In the genomic region with DNA sequence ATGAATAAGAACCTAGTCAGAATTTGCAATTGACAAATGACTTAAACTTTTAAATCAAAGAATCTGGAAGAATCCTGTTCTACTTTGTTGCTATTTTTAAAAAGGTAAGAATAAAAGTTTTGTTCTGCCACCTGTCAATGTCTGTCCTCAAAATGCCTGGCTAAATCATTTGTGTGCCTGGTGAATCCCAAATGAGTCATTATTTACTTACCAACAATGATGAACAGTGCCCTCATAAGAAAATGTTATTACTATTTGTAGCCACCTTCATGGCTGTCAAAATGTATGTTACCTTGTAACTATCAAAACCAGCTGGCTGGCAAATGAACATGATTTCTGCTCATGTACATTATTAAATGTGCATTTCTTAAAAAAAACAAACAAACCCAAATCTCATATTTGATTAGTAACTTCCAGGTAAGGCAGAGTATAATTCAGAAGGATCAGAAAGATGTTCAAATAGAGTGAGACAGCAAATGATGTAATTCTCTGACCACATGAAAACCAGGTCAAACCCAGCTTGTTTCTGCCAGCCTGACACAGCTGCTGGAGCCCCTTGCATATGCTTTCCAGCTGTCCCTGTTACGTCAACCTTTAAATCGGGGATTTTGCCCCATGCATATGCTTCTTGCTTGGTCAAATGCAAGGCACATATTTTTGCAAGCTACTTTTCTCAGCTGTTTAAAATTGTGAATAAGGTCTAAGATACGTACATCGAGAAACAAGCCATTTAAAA, we compare ENCODE assay signal across 17 cellular contexts.
DNase-seq lines count a peak whose midpoint lies in the region; ATAC-seq and TF ChIP-seq lines count a peak whose summit lies in the region.
"Had no signal": no experiment of that assay in that cellular context is flagged by ENCODE, and none has a peak within 500 bp of the region (broad histone marks: within the 10 kb centered on the region; RNA-seq: fewer than 3 reads in every experiment).

No MANE protein-coding gene starts in this region.

- TF ChIP-seq CTCF in KMS-11 (conservative IDR thresholded peaks at IDR 0.05; ENCODE audit: low read depth, low read length) (no peak), tibial nerve (IDR thresholded peaks at IDR 0.05) (no peak)

- peak overlapping the region; percentile 30; the same call in 1 of the 2 replicates for H3K4me2 ChIP-seq in KMS-11
- no peak overlapping the region for H3K4me2 ChIP-seq in mesenchymal stem cell (ENCODE audit: low read length, poor library complexity, severe bottlenecking)

- DNase-seq in DMS53 (lab: John Stamatoyannopoulos, UW) (peak; percentile 92), amniotic epithelial cell (ENCODE audit: low read depth) (peak; percentile 21), mesenchymal stem cell (peak; percentile 18), tibial nerve (ENCODE audit: low spot score in 2 of 2) (no peak), kidney glomerular epithelial cell (lab: John Stamatoyannopoulos, UW) (no peak)
- DNase-seq: activated naive CD4-positive, alpha-beta T cell treated with Interleukin-2 at 50 U/mL for 16 hours; effector memory CD8-positive, alpha-beta T cell; EL; NCI-H1092; NCI-H345; ovary; stimulated activated CD4-positive, alpha-beta T cell treated with anti-CD3 and anti-CD28 coated beads, Interleukin-15, amount 100 ng/mL, for 24 hours had no signal

- H2BK15ac ChIP-seq in mesenchymal stem cell (ENCODE audit: low read depth, poor library complexity, severe bottlenecking) = no peak overlapping the region

- no peak overlapping the region for H3K23ac ChIP-seq in mesenchymal stem cell (ENCODE audit: low read length in 2 of 2)

- H3K79me1 ChIP-seq in mesenchymal stem cell (replicated peaks; ENCODE audit: low read length, poor library complexity, severe bottlenecking) = no peaks in the 10 kb centered on the region

- H3K4me3 ChIP-seq in KMS-11 (IDR thresholded peaks at IDR 0.05; ENCODE audit: insufficient read depth, low read depth, low read length) = no peak overlapping the region
- H3K4me3 ChIP-seq in mesenchymal stem cell (ENCODE audit: insufficient read depth in 1 of 2, low read depth in 1 of 2, low read length in 2 of 2) = no peak overlapping the region
- no peak overlapping the region for H3K4me3 ChIP-seq in tibial nerve
- H3K4me3 ChIP-seq: ovary had no signal

- TF ChIP-seq EP300 in tibial nerve (IDR thresholded peaks at IDR 0.05) = no peak

- no peak overlapping the region for H3K18ac ChIP-seq in mesenchymal stem cell (ENCODE audit: low read depth in 1 of 2, low read length in 2 of 2)

- no peaks in the 10 kb centered on the region for H3K27me3 ChIP-seq in KMS-11 (ENCODE audit: insufficient read depth, low read depth)
- no peaks in the 10 kb centered on the region for H3K27me3 ChIP-seq in mesenchymal stem cell (ENCODE audit: control insufficient read depth in 1 of 2, insufficient read depth in 1 of 2, low read length in 2 of 2)
- no peaks in the 10 kb centered on the region for H3K27me3 ChIP-seq in tibial nerve
- H3K27me3 ChIP-seq: ovary had no signal

- H2BK120ac ChIP-seq in mesenchymal stem cell (ENCODE audit: low read depth, low read length) = no peak overlapping the region

- no peak overlapping the region for H3K4ac ChIP-seq in mesenchymal stem cell (ENCODE audit: low read depth in 1 of 2, low read length in 2 of 2)

- no peaks in the 10 kb centered on the region for H3K79me2 ChIP-seq in KMS-11 (ENCODE audit: insufficient read depth, low read depth)

- peak overlapping the region; percentile 45 for H3K27ac ChIP-seq in KMS-11
- H3K27ac ChIP-seq in mesenchymal stem cell (ENCODE audit: low read length, poor library complexity, severe bottlenecking) = no peak overlapping the region
- no peak overlapping the region for H3K27ac ChIP-seq in tibial nerve
- H3K27ac ChIP-seq: ovary had no signal

- 93% methylated on average over 4 of the region's 4 CpGs for WGBS in mesenchymal stem cell
- 86 to 88% methylated on average over 4 of the region's 4 CpGs for WGBS in tibial nerve, 2 donors

- H3K4me1 ChIP-seq in KMS-11 (ENCODE audit: low read depth, poor library complexity, severe bottlenecking) (peaks cover 19% of the 10 kb centered on the region), mesenchymal stem cell (ENCODE audit: control insufficient read depth, insufficient read depth, low read depth, low read length) (no peaks in the 10 kb centered on the region), tibial nerve (no peaks in the 10 kb centered on the region)

- H3K9ac ChIP-seq in KMS-11 = no peak overlapping the region
- no peak overlapping the region for H3K9ac ChIP-seq in mesenchymal stem cell (ENCODE audit: low read length)

- H4K8ac ChIP-seq in mesenchymal stem cell (ENCODE audit: low read length) = no peak overlapping the region

- H4K91ac ChIP-seq in mesenchymal stem cell (ENCODE audit: low read length) = no peak overlapping the region

- TF ChIP-seq POLR2A in tibial nerve (IDR thresholded peaks at IDR 0.05) = no peak

- no peak overlapping the region for H2AFZ ChIP-seq in KMS-11 (ENCODE audit: low read depth)
- H2AFZ ChIP-seq in mesenchymal stem cell (ENCODE audit: low read depth, low read length) = no peak overlapping the region

- ATAC-seq in HG02884 (IDR thresholded peaks at IDR 0.05; ENCODE audit: unreplicated experiment) (no peak), GM19328 (IDR thresholded peaks at IDR 0.05; ENCODE audit: unreplicated experiment) (no peak)
- ATAC-seq: effector memory CD8-positive, alpha-beta T cell; HepG2; Panc1 had no signal

- no peaks in the 10 kb centered on the region for H4K20me1 ChIP-seq in KMS-11 (ENCODE audit: insufficient read depth)

- H3K36me3 ChIP-seq in KMS-11 (ENCODE audit: insufficient read depth) = no peaks in the 10 kb centered on the region
- no peaks in the 10 kb centered on the region for H3K36me3 ChIP-seq in mesenchymal stem cell (ENCODE audit: control insufficient read depth in 1 of 2, insufficient read depth in 2 of 2, low read depth in 1 of 2, low read length in 2 of 2)
- no peaks in the 10 kb centered on the region for H3K36me3 ChIP-seq in tibial nerve
- H3K36me3 ChIP-seq: ovary had no signal

- no peak overlapping the region for H3K14ac ChIP-seq in mesenchymal stem cell (ENCODE audit: low read length in 2 of 2)

- no peak overlapping the region for H2BK5ac ChIP-seq in mesenchymal stem cell (ENCODE audit: low read depth, low read length, poor library complexity, severe bottlenecking)

- H2BK12ac ChIP-seq in mesenchymal stem cell (ENCODE audit: low read length in 2 of 2) = no peak overlapping the region

- H3K9me3 ChIP-seq in mesenchymal stem cell (ENCODE audit: control insufficient read depth, low read length) = peaks cover 4% of the 10 kb centered on the region
- H3K9me3 ChIP-seq in tibial nerve = no peaks in the 10 kb centered on the region
- H3K9me3 ChIP-seq: ovary had no signal

- no peak overlapping the region for H2AK5ac ChIP-seq in mesenchymal stem cell (ENCODE audit: low read length, severe bottlenecking)

Comparison
In these comparisons a context has a peak if more than half of its experiments do, and no peak if none do; other contexts are left out.
1. DNase-seq: peak in DMS53 (single experiment), amniotic epithelial cell (single experiment) and mesenchymal stem cell (single experiment); none in tibial nerve (0 of 2) and kidney glomerular epithelial cell (single experiment).